In the genomic region with DNA sequence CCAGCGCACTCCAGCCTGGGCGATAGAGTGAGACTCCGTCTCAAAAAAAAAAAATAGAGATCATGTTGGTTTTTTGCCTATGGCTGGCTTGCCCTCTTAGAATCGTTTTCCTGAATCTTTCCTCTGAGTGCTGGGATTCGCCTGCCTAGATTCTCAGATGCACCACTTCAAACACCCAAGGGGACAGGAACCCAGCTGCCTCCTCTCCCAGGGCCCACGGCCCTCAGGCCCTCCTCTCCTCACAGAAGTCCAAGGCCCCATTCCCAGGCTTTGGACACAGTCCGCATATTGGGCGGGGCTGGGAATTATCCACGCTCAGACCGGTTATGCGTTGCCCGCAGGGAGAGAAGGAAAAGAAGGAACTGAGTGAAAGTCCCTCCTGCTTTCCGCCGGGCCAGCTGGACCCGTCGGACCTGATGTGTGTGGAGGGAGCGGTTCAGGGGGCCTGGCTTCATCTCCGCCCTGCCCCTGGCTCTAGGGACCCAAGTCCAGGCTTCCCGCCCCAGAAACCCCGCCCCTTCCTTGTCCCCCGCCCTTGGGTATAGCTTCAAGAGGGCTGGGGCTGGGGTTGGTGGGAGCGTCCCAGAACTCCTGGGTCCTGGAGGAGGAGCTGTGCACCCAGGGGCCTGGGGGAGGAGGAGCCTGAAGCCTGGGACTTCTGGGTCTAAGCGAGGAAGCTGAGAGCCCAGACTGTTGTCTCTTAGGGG, we compare ENCODE assay signal across 13 cellular contexts. TPM values are rescaled to one million over a fixed set of nuclear protein-coding genes. Genes with fewer than 3 reads are reported as not detected.
DNase-seq lines count a peak whose midpoint lies in the region; FAIRE-seq and TF ChIP-seq lines count a peak whose summit lies in the region.
"Had no signal": no experiment of that assay in that cellular context is flagged by ENCODE, and none has a peak within 500 bp of the region (broad histone marks: within the 10 kb centered on the region; RNA-seq: fewer than 3 reads in every experiment).

No MANE protein-coding gene starts in this region.

- no peak overlapping the region for H2BK120ac ChIP-seq in H1 (replicated peaks; ENCODE audit: low read depth, low read length)
- no peak overlapping the region for H2BK120ac ChIP-seq in neuronal stem cell (ENCODE audit: low read depth, low read length)

- H3K4me2 ChIP-seq in H1 (ENCODE audit: insufficient read depth in 1 of 2, low read depth in 2 of 2, low read length in 2 of 2) = peak overlapping the region; percentile 57 to 71
- no peak overlapping the region for H3K4me2 ChIP-seq in neuronal stem cell (ENCODE audit: insufficient read depth, low read length, poor library complexity, severe bottlenecking)

- H3K27me3 ChIP-seq in H1 (replicated peaks in 1 of 4; ENCODE audit: control insufficient read depth in 3 of 4, extremely low read depth in 1 of 4, insufficient read depth in 3 of 4, low read length in 3 of 4) (peaks cover 7 to 10% (median 10%) of the 10 kb centered on the region in 4 experiments), neuronal stem cell (ENCODE audit: control insufficient read depth in 3 of 3, insufficient read depth in 3 of 3, low read depth in 1 of 3, low read length in 3 of 3) (peaks cover 5 to 27% (median 21%) of the 10 kb centered on the region in 3 experiments)

- TF ChIP-seq EP300 in Ishikawa (IDR thresholded peaks at IDR 0.05; ENCODE audit: borderline replicate concordance) (no peak), H1 (IDR thresholded peaks at IDR 0.05; ENCODE audit: borderline replicate concordance in 1 of 2, low read depth in 2 of 2, low read length in 2 of 2) (no peak)

- no peak overlapping the region for H2BK5ac ChIP-seq in H1 (ENCODE audit: low read depth, low read length)
- H2BK5ac ChIP-seq in neuronal stem cell (ENCODE audit: low read length) = no peak overlapping the region

- 40% methylated on average over 15 of the region's 23 CpGs; no CpG with 5 or more reads in 1 of the 2 experiments for WGBS in H1 (ENCODE audit: extremely low coverage in 1 of 2, insufficient coverage in 1 of 2, insufficient read length in 1 of 2, insufficient replicate concordance in 2 of 2, low coverage in 1 of 2, low lambda C conversion rate in 2 of 2, missing lambda C conversion rate in 1 of 2), 2 experiments
- WGBS in neuronal stem cell (ENCODE audit: extremely low coverage in 2 of 2, insufficient read length in 2 of 2, insufficient replicate concordance in 1 of 2), 2 donors = no CpG with 5 or more reads among the region's 23 CpGs

- H3K79me2 ChIP-seq in H1 (ENCODE audit: control insufficient read depth in 1 of 2, insufficient read depth in 2 of 2, low read length in 2 of 2) = no peaks in the 10 kb centered on the region

- H3K56ac ChIP-seq in H1 (replicated peaks; ENCODE audit: insufficient read length, low read depth, low read length) = no peak overlapping the region

- H3K27ac ChIP-seq in H1 (ENCODE audit: low read depth, low read length) = no peak overlapping the region
- no peak overlapping the region for H3K27ac ChIP-seq in neuronal stem cell (replicated peaks; ENCODE audit: low read length)

- no peaks in the 10 kb centered on the region for H3K79me1 ChIP-seq in H1 (ENCODE audit: low read depth, low read length)
- H3K79me1 ChIP-seq in neuronal stem cell (ENCODE audit: low read depth, low read length) = no peaks in the 10 kb centered on the region

- POLR2A ChIA-PET in H1 (lab: Charles Lee; ENCODE audit: partially characterized antibody) = interaction anchor here (0.7 to 3.6 kb wide), 6 partner anchors 11 to 249 kb away, joined by 3 to 13 read pairs (median 6); a partner anchor contains a TSS

- no peak overlapping the region for H2BK20ac ChIP-seq in H1 (ENCODE audit: low read length)

- H3K18ac ChIP-seq in H1 (ENCODE audit: extremely low read depth, low read length) = no peak overlapping the region
- peak overlapping the region; percentile 48 for H3K18ac ChIP-seq in neuronal stem cell (ENCODE audit: low read length)

- H4K5ac ChIP-seq in H1 (ENCODE audit: insufficient read length, low read depth, low read length) = no peak overlapping the region

- no peak overlapping the region for H3K14ac ChIP-seq in H1 (ENCODE audit: insufficient read length)
- H3K14ac ChIP-seq in neuronal stem cell (ENCODE audit: low read length) = no peak overlapping the region

- 0 out of 2 replicates have a peak, but pooled peaks have one; percentile 6 for TF ChIP-seq RAD21 in Ishikawa (IDR thresholded peaks at IDR 0.05; ENCODE audit: low read depth)
- TF ChIP-seq RAD21 in H1 (IDR thresholded peaks at IDR 0.05 in 1 of 2, conservative IDR thresholded peaks at IDR 0.05 in 1 of 2; ENCODE audit: low read depth in 2 of 2, low read length in 2 of 2) = no peak

- no peak overlapping the region for H4K8ac ChIP-seq in H1 (ENCODE audit: extremely low read depth, insufficient read depth, low read length)
- H4K8ac ChIP-seq in neuronal stem cell (ENCODE audit: low read depth, low read length) = no peak overlapping the region

- FAIRE-seq in H1 (lab: Jason Lieb, UNC) = no peak

- no peak for TF ChIP-seq POLR2A in H1 (IDR thresholded peaks at IDR 0.05; ENCODE audit: control extremely low read depth in 1 of 2, low read depth in 2 of 2, low read length in 2 of 2)

- 0 out of 2 replicates have a peak overlapping the region, but pooled peaks have one; percentile 1 for H2BK15ac ChIP-seq in H1 (ENCODE audit: low read length)
- no peak overlapping the region for H2BK15ac ChIP-seq in neuronal stem cell (ENCODE audit: low read length)

- no peak overlapping the region for H4K91ac ChIP-seq in H1 (replicated peaks; ENCODE audit: insufficient read length, low read length)
- H4K91ac ChIP-seq in neuronal stem cell (ENCODE audit: low read depth, low read length, poor library complexity) = no peak overlapping the region

- H3K23ac ChIP-seq in H1 (ENCODE audit: insufficient read length) = no peak overlapping the region
- no peak overlapping the region for H3K23ac ChIP-seq in neuronal stem cell (ENCODE audit: low read depth, low read length, poor library complexity)

- no peak for TF ChIP-seq CTCF in H1 (IDR thresholded peaks at IDR 0.05; ENCODE audit: control extremely low read depth in 1 of 3, insufficient read depth in 1 of 3, low read depth in 1 of 3, low read length in 3 of 3)

- H3K4me1 ChIP-seq in H1 (replicated peaks in 1 of 4; ENCODE audit: control insufficient read depth in 3 of 4, insufficient read depth in 4 of 4, low read length in 3 of 4) (peaks cover 0 to 15% (median 8%) of the 10 kb centered on the region in 4 experiments; a peak in 6 of 7 replicates), neuronal stem cell (ENCODE audit: control insufficient read depth in 2 of 2, insufficient read depth in 1 of 2, low read depth in 1 of 2, low read length in 2 of 2) (peaks cover 7 to 11% of the 10 kb centered on the region in 2 donors)

- H4K20me1 ChIP-seq in H1 (replicated peaks in 1 of 2; ENCODE audit: control insufficient read depth in 1 of 2, insufficient read depth in 2 of 2, low read length in 2 of 2) = peaks cover 0 to 4% of the 10 kb centered on the region in 2 experiments

- H3K23me2 ChIP-seq in H1 (ENCODE audit: low read depth, low read length) = peaks cover 9% of the 10 kb centered on the region

- no peaks in the 10 kb centered on the region; a peak in 1 of 8 replicates for H3K36me3 ChIP-seq in H1 (ENCODE audit: control insufficient read depth in 2 of 4, insufficient read depth in 4 of 4, low read length in 3 of 4)
- no peaks in the 10 kb centered on the region for H3K36me3 ChIP-seq in neuronal stem cell (replicated peaks in 1 of 2; ENCODE audit: control insufficient read depth in 2 of 2, insufficient read depth in 2 of 2, low read length in 2 of 2)

- DNase-seq in H1 (ENCODE audit: low read depth in 1 of 2, low spot score in 2 of 2) (peak in 1 of 2 experiments; percentile 78), neuronal stem cell (ENCODE audit: low spot score) (no peak), HK-2 (ENCODE audit: unreplicated experiment) (no peak), NCI-H128 (lab: John Stamatoyannopoulos, UW; ENCODE audit: unreplicated experiment) (no peak), NCI-H1417 treated with DMSO at 0.1 percent for 48 hours (lab: John Stamatoyannopoulos, UW) (no peak)
- DNase-seq: activated CD4-positive, CD25-positive, alpha-beta regulatory T cell; activated T-cell treated with anti-CD3 and anti-CD28 coated beads for 4 hours; CD8-positive, alpha-beta T cell; effector CD8-positive, alpha-beta T cell; mesenchymal stem cell; NCI-H748 treated with DMSO at 0.1 percent for 48 hours had no signal

- no peak overlapping the region for H3K4ac ChIP-seq in H1 (replicated peaks; ENCODE audit: insufficient read length, low read depth, low read length)
- no peak overlapping the region for H3K4ac ChIP-seq in neuronal stem cell (ENCODE audit: low read length)

- no peak overlapping the region for H3K9ac ChIP-seq in H1 (replicated peaks in 1 of 4; ENCODE audit: extremely low read depth in 1 of 4, low read depth in 3 of 4, low read length in 3 of 4)
- no peak overlapping the region for H3K9ac ChIP-seq in neuronal stem cell (ENCODE audit: low read depth, low read length, poor library complexity)

- CTCF ChIA-PET in H1 (lab: Charles Lee; ENCODE audit: partially characterized antibody) = interaction anchor here (0.6 to 1.7 kb wide), 12 partner anchors 14 to 1498 kb away, joined by 3 to 6 read pairs (median 3); a partner anchor contains a TSS

- H2AK5ac ChIP-seq in H1 (ENCODE audit: low read depth, low read length) = no peak overlapping the region
- H2AK5ac ChIP-seq in neuronal stem cell (ENCODE audit: low read depth, low read length) = no peak overlapping the region

- H3K9me3 ChIP-seq in H1 (ENCODE audit: insufficient read depth in 2 of 2, low read depth in 1 of 2, low read length in 1 of 2) (no peaks in the 10 kb centered on the region), neuronal stem cell (replicated peaks in 1 of 2; ENCODE audit: control insufficient read depth in 2 of 2, insufficient read depth in 1 of 2, low read depth in 1 of 2, low read length in 2 of 2) (no peaks in the 10 kb centered on the region)

- H2BK12ac ChIP-seq in H1 (ENCODE audit: low read depth, low read length) (peak overlapping the region; percentile 39; the same call in 1 of the 2 replicates), neuronal stem cell (ENCODE audit: low read length) (no peak overlapping the region)

- H2AFZ ChIP-seq in H1 (ENCODE audit: low read length) (peak overlapping the region; percentile 96), neuronal stem cell (ENCODE audit: low read length) (peak overlapping the region; percentile 56)

- H3K4me3 ChIP-seq in H1 (ENCODE audit: extremely low read depth in 1 of 4, insufficient read depth in 2 of 4, low read depth in 3 of 4, low read length in 4 of 4) (peak overlapping the region in 3 of 4 experiments; percentile 15 to 54 (median 15); a peak in 4 of 8 replicates), neuronal stem cell (ENCODE audit: low read length in 2 of 2) (no peak overlapping the region)

RNA-seq across cellular contexts. Expression of a gene that starts 5.8 kb away (rescaled TPM):
- total RNA-seq in H1 (2021; fragmentation: NEBNext Ultra II Directional; extraction: Animal tissue kit (Norgen Biotek cat#: 25700)) = 25.3 and 28.0 TPM in 2 replicates
- polyA plus RNA-seq in H1 (2011; rRNA removed) = 15.9 and 28.8 TPM in 2 replicates
- polyA plus RNA-seq in H1 (2011; cell fraction: cytosol; rRNA removed) = 24.4 TPM
- 60.9 TPM for polyA plus RNA-seq in H1 (2011; cell fraction: nucleus; rRNA removed)
- polyA plus RNA-seq in H1 (2012, experiment 1 of 2) = 19.8 to 30.7 TPM (median 28.0 TPM) in 4 replicates
- polyA plus RNA-seq in H1 (2012, experiment 2 of 2) = 23.3 TPM
- polyA plus RNA-seq in H1 (2013, experiment 1 of 2) = 23.1 TPM
- polyA plus RNA-seq in H1 (2013, experiment 2 of 2) = 22.3 TPM
- 12.6 and 13.4 TPM in 2 replicates for polyA minus RNA-seq in H1 (2011; rRNA and poly(A)+ RNA removed)
- 15.0 TPM for polyA minus RNA-seq in H1 (2011; cell fraction: cytosol; rRNA and poly(A)+ RNA removed)
- polyA minus RNA-seq in H1 (2011; cell fraction: nucleus; rRNA and poly(A)+ RNA removed) = 28.2 TPM
- 10.5 TPM for polyA plus RNA-seq in neuronal stem cell (2013, experiment 1 of 2)
- polyA plus RNA-seq in neuronal stem cell (2013, experiment 2 of 2) = 10.8 TPM

RNA-seq across cellular contexts. Expression of a gene that starts 6.2 kb away (rescaled TPM):
- 1.2 and 2.5 TPM in 2 replicates for total RNA-seq in H1 (2021; fragmentation: NEBNext Ultra II Directional; extraction: Animal tissue kit (Norgen Biotek cat#: 25700))
- polyA plus RNA-seq in H1 (2011; rRNA removed) = 4.6 and 10.0 TPM in 2 replicates
- polyA plus RNA-seq in H1 (2011; cell fraction: cytosol; rRNA removed) = 6.5 TPM
- 10.6 TPM for polyA plus RNA-seq in H1 (2011; cell fraction: nucleus; rRNA removed)
- polyA plus RNA-seq in H1 (2012, experiment 1 of 2) = 1.4 to 3.3 TPM (median 2.6 TPM) in 4 replicates
- polyA plus RNA-seq in H1 (2012, experiment 2 of 2) = 1.8 TPM
- 3.3 TPM for polyA plus RNA-seq in H1 (2013, experiment 1 of 2)
- 2.7 TPM for polyA plus RNA-seq in H1 (2013, experiment 2 of 2)
- 0.63 and 1.6 TPM in 2 replicates for polyA minus RNA-seq in H1 (2011; rRNA and poly(A)+ RNA removed)
- polyA minus RNA-seq in H1 (2011; cell fraction: cytosol; rRNA and poly(A)+ RNA removed) = 1.7 TPM
- polyA minus RNA-seq in H1 (2011; cell fraction: nucleus; rRNA and poly(A)+ RNA removed) = 7.8 TPM
- 1.1 TPM for polyA plus RNA-seq in neuronal stem cell (2013, experiment 1 of 2)
- polyA plus RNA-seq in neuronal stem cell (2013, experiment 2 of 2) = 1.3 TPM

RNA-seq across cellular contexts. Expression of a gene that starts 11.0 kb away (rescaled TPM):
- total RNA-seq in H1 (2021; fragmentation: NEBNext Ultra II Directional; extraction: Animal tissue kit (Norgen Biotek cat#: 25700)) = 4.1 and 4.2 TPM in 2 replicates
- 4.1 and 6.0 TPM in 2 replicates for polyA plus RNA-seq in H1 (2011; rRNA removed)
- polyA plus RNA-seq in H1 (2011; cell fraction: cytosol; rRNA removed) = 4.6 TPM
- polyA plus RNA-seq in H1 (2011; cell fraction: nucleus; rRNA removed) = 9.1 TPM
- polyA plus RNA-seq in H1 (2012, experiment 1 of 2) = 1.7 to 7.5 TPM (median 4.9 TPM) in 4 replicates
- polyA plus RNA-seq in H1 (2012, experiment 2 of 2) = 2.1 TPM
- polyA plus RNA-seq in H1 (2013, experiment 1 of 2) = 1.8 TPM
- polyA plus RNA-seq in H1 (2013, experiment 2 of 2) = 2.8 TPM
- 1.6 and 2.4 TPM in 2 replicates for polyA minus RNA-seq in H1 (2011; rRNA and poly(A)+ RNA removed)
- not detected for polyA minus RNA-seq in H1 (2011; cell fraction: cytosol; rRNA and poly(A)+ RNA removed)
- 3.5 TPM for polyA minus RNA-seq in H1 (2011; cell fraction: nucleus; rRNA and poly(A)+ RNA removed)
- 3.6 TPM for polyA plus RNA-seq in neuronal stem cell (2013, experiment 1 of 2)
- polyA plus RNA-seq in neuronal stem cell (2013, experiment 2 of 2) = 3.0 TPM

RNA-seq across cellular contexts. Expression of a gene that starts 30.0 kb away (rescaled TPM):
- 1.8 and 2.3 TPM in 2 replicates for total RNA-seq in H1 (2021; fragmentation: NEBNext Ultra II Directional; extraction: Animal tissue kit (Norgen Biotek cat#: 25700))
- 2.6 and 6.8 TPM in 2 replicates for polyA plus RNA-seq in H1 (2011; rRNA removed)
- 10.7 TPM for polyA plus RNA-seq in H1 (2011; cell fraction: cytosol; rRNA removed)
- polyA plus RNA-seq in H1 (2011; cell fraction: nucleus; rRNA removed) = 7.4 TPM
- polyA plus RNA-seq in H1 (2012, experiment 1 of 2) = 1.6 to 4.2 TPM (median 3.0 TPM) in 4 replicates
- polyA plus RNA-seq in H1 (2012, experiment 2 of 2) = 0.50 TPM
- polyA plus RNA-seq in H1 (2013, experiment 1 of 2) = 5.9 TPM
- 6.1 TPM for polyA plus RNA-seq in H1 (2013, experiment 2 of 2)
- polyA minus RNA-seq in H1 (2011; rRNA and poly(A)+ RNA removed) = 0.61 and 4.4 TPM in 2 replicates
- 1.6 TPM for polyA minus RNA-seq in H1 (2011; cell fraction: cytosol; rRNA and poly(A)+ RNA removed)
- polyA minus RNA-seq in H1 (2011; cell fraction: nucleus; rRNA and poly(A)+ RNA removed) = 2.0 TPM
- polyA plus RNA-seq in neuronal stem cell (2013, experiment 1 of 2) = 0.66 TPM
- 0.76 TPM for polyA plus RNA-seq in neuronal stem cell (2013, experiment 2 of 2)
- total RNA-seq: CD8-positive, alpha-beta T cell; SK-MEL-5 had no signal

RNA-seq across cellular contexts. Expression of a gene that starts 32.4 kb away (rescaled TPM):
- 11.3 and 12.6 TPM in 2 replicates for total RNA-seq in H1 (2021; fragmentation: NEBNext Ultra II Directional; extraction: Animal tissue kit (Norgen Biotek cat#: 25700))
- polyA plus RNA-seq in H1 (2011; rRNA removed) = 13.3 and 21.5 TPM in 2 replicates
- 14.1 TPM for polyA plus RNA-seq in H1 (2011; cell fraction: cytosol; rRNA removed)
- polyA plus RNA-seq in H1 (2011; cell fraction: nucleus; rRNA removed) = 28.9 TPM
- 9.4 to 14.2 TPM (median 13.5 TPM) in 4 replicates for polyA plus RNA-seq in H1 (2012, experiment 1 of 2)
- polyA plus RNA-seq in H1 (2012, experiment 2 of 2) = 6.2 TPM
- 9.1 TPM for polyA plus RNA-seq in H1 (2013, experiment 1 of 2)
- polyA plus RNA-seq in H1 (2013, experiment 2 of 2) = 8.2 TPM
- 5.0 and 6.0 TPM in 2 replicates for polyA minus RNA-seq in H1 (2011; rRNA and poly(A)+ RNA removed)
- 5.9 TPM for polyA minus RNA-seq in H1 (2011; cell fraction: cytosol; rRNA and poly(A)+ RNA removed)
- 14.8 TPM for polyA minus RNA-seq in H1 (2011; cell fraction: nucleus; rRNA and poly(A)+ RNA removed)
- 4.2 TPM for polyA plus RNA-seq in neuronal stem cell (2013, experiment 1 of 2)
- polyA plus RNA-seq in neuronal stem cell (2013, experiment 2 of 2) = 4.4 TPM
- total RNA-seq: CD8-positive, alpha-beta T cell had no signal

Comparison
In these comparisons a context has a peak if more than half of its experiments do, and no peak if none do; other contexts are left out.
1. H3K4me3 ChIP-seq: peak in H1 (3 of 4); none in neuronal stem cell (0 of 2).